17 cellular contexts compared by ENCODE assay signal in genomic region chr4:111963158-111963557, GRCh38.
A peak's percentile ranks its signal among the peaks of the same experiment; 100 is the strongest.
DNase-seq lines count a peak whose midpoint lies in the region; ATAC-seq and TF ChIP-seq lines count a peak whose summit lies in the region.
"Had no signal": no experiment of that assay in that cellular context is flagged by ENCODE, and none has a peak within 500 bp of the region (broad histone marks: within the 10 kb centered on the region; RNA-seq: fewer than 3 reads in every experiment).

No MANE protein-coding gene starts in this region.

- peak; percentile 50 for ATAC-seq in GM18868 (IDR thresholded peaks at IDR 0.05; ENCODE audit: unreplicated experiment)
- ATAC-seq in HG02623 (IDR thresholded peaks at IDR 0.05; ENCODE audit: unreplicated experiment): peak; percentile 29
- peak; percentile 28 for ATAC-seq in HG03378 (IDR thresholded peaks at IDR 0.05; ENCODE audit: unreplicated experiment)
- ATAC-seq in stimulated activated effector memory CD8-positive, alpha-beta T cell treated with anti-CD3 and anti-CD28 coated beads, Interleukin-12 subunit alpha, Interleukin-12 subunit beta, amount 100 ng/mL, for 72 hours: no peak
- ATAC-seq in left lung: no peak
- ATAC-seq: HepG2 had no signal

- H3K27ac ChIP-seq in left lung (no peak overlapping the region), substantia nigra (ENCODE audit: low read depth, low read length, poor library complexity, severe bottlenecking) (no peak overlapping the region)
- H3K27ac ChIP-seq: BLaER1 treated with 17β-estradiol and CSF1 and Interleukin-3, amounts not matched to agents 10 nM and 100 nM; SJSA1 had no signal

- no peaks in the 10 kb centered on the region for H3K9me3 ChIP-seq in left lung
- H3K9me3 ChIP-seq: BLaER1 treated with 17β-estradiol and CSF1 and Interleukin-3, amounts not matched to agents 10 nM and 100 nM; HAP-1; SJSA1 had no signal

- H3K27me3 ChIP-seq in left lung: no peaks in the 10 kb centered on the region
- H3K27me3 ChIP-seq: BLaER1 treated with 17β-estradiol and CSF1 and Interleukin-3, amounts not matched to agents 10 nM and 100 nM; SJSA1 had no signal

- H3K4me1 Mint-ChIP-seq in stimulated activated effector memory CD8-positive, alpha-beta T cell treated with anti-CD3 and anti-CD28 coated beads, Interleukin-12 subunit alpha, Interleukin-12 subunit beta, amount 100 ng/mL, for 72 hours: no peaks in the 10 kb centered on the region

- H3K27ac Mint-ChIP-seq in stimulated activated effector memory CD8-positive, alpha-beta T cell treated with anti-CD3 and anti-CD28 coated beads, Interleukin-12 subunit alpha, Interleukin-12 subunit beta, amount 100 ng/mL, for 72 hours: no peak overlapping the region
- H3K27ac Mint-ChIP-seq: T-helper 2 cell treated with Interferon-gamma antibody and Interleukin-4, amounts not matched to agents 5 μg/mL and 100 μg/mL, for 36 hours had no signal

- H3K4me1 ChIP-seq in left lung: no peaks in the 10 kb centered on the region
- H3K4me1 ChIP-seq: HAP-1 had no signal

- H3K4me3 Mint-ChIP-seq in stimulated activated effector memory CD8-positive, alpha-beta T cell treated with anti-CD3 and anti-CD28 coated beads, Interleukin-12 subunit alpha, Interleukin-12 subunit beta, amount 100 ng/mL, for 72 hours: no peak overlapping the region
- H3K4me3 Mint-ChIP-seq: T-helper 2 cell treated with Interferon-gamma antibody and Interleukin-4, amounts not matched to agents 5 μg/mL and 100 μg/mL, for 36 hours had no signal

- H3K4me3 ChIP-seq in left lung: no peak overlapping the region
- H3K4me3 ChIP-seq: BLaER1 treated with 17β-estradiol and CSF1 and Interleukin-3, amounts not matched to agents 10 nM and 100 nM; HAP-1; SJSA1 had no signal

- intact Hi-C loops in left lung (cut with DNase I): no loop called here

- DNase-seq in D341Med (ENCODE audit: low spot score) (peak; percentile 46), medulla oblongata (ENCODE audit: extremely low spot score) (no peak), left lung (no peak), substantia nigra (lab: John Stamatoyannopoulos, UW) (no peak)
- no peak for DNase-seq in stimulated activated effector memory CD8-positive, alpha-beta T cell treated with anti-CD3 and anti-CD28 coated beads, Interleukin-12 subunit alpha, Interleukin-12 subunit beta, amount 100 ng/mL, for 72 hours (ENCODE audit: low spot score in 2 of 2)
- DNase-seq: KG1, NCI-H1436, NCI-H2029, NCI-H774 had no signal

- no peak for TF ChIP-seq CTCF in left lung (IDR thresholded peaks at IDR 0.05)

- no peaks in the 10 kb centered on the region for H3K36me3 ChIP-seq in left lung
- H3K36me3 ChIP-seq: BLaER1 treated with 17β-estradiol and CSF1 and Interleukin-3, amounts not matched to agents 10 nM and 100 nM; HAP-1; SJSA1 had no signal

- H3K36me3 Mint-ChIP-seq in stimulated activated effector memory CD8-positive, alpha-beta T cell treated with anti-CD3 and anti-CD28 coated beads, Interleukin-12 subunit alpha, Interleukin-12 subunit beta, amount 100 ng/mL, for 72 hours: no peaks in the 10 kb centered on the region

- H3K9me3 Mint-ChIP-seq in stimulated activated effector memory CD8-positive, alpha-beta T cell treated with anti-CD3 and anti-CD28 coated beads, Interleukin-12 subunit alpha, Interleukin-12 subunit beta, amount 100 ng/mL, for 72 hours: no peaks in the 10 kb centered on the region
- H3K9me3 Mint-ChIP-seq: T-helper 2 cell treated with Interferon-gamma antibody and Interleukin-4, amounts not matched to agents 5 μg/mL and 100 μg/mL, for 36 hours had no signal

Comparison
In these comparisons a context has a peak if more than half of its experiments do, and no peak if none do; other contexts are left out.
1. ATAC-seq: peak in GM18868 (single experiment), HG02623 (single experiment) and HG03378 (single experiment); none in stimulated activated effector memory CD8-positive, alpha-beta T cell treated with anti-CD3 and anti-CD28 coated beads, Interleukin-12 subunit alpha, Interleukin-12 subunit beta, amount 100 ng/mL, for 72 hours (single experiment) and left lung (single experiment).